In the genomic region with DNA sequence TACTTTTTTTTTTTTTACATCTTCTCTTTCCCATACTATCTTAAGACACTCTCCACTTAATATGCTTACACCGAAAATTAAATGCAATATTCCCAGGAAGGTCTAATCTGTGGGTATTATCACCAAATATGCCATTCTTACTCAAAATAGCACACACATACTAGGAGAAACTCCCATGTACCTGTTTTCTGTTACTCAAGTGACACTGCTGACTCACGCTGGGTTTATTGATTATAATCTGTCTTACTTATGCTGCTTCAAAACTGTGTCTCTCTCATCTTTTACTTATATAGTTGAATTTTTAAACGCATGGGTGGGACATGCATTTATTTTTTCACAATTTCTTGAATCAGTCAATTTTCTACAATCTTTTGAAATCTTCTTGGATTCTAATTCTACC, we compare ENCODE assay signal across 1 cellular context.
TF ChIP-seq lines count a peak whose summit lies in the region.

No MANE protein-coding gene starts in this region.

TF ChIP-seq in K562, 482 proteins besides CTCF, POLR2A, EP300 and RAD21 (continued from another document):
- TF ChIP-seq EZH2 (IDR thresholded peaks at IDR 0.05; ENCODE audit: borderline replicate concordance, low read depth, low read length): no peak
- no peak for TF ChIP-seq ZNF561 (CRISPR knock-in tag; conservative IDR thresholded peaks at IDR 0.05)
- TF ChIP-seq ZNF253 (CRISPR knock-in tag; conservative IDR thresholded peaks at IDR 0.05): no peak
- no peak for TF ChIP-seq BRF1 (IDR thresholded peaks at IDR 0.05; ENCODE audit: borderline replicate concordance, extremely low read depth, insufficient read length)
- no peak for TF ChIP-seq ZNF77 (CRISPR knock-in tag; IDR thresholded peaks at IDR 0.05)
- TF ChIP-seq, protein P1, sequence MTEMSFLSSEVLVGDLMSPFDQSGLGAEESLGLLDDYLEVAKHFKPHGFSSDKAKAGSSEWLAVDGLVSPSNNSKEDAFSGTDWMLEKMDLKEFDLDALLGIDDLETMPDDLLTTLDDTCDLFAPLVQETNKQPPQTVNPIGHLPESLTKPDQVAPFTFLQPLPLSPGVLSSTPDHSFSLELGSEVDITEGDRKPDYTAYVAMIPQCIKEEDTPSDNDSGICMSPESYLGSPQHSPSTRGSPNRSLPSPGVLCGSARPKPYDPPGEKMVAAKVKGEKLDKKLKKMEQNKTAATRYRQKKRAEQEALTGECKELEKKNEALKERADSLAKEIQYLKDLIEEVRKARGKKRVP (CRISPR knock-in tag; IDR thresholded peaks at IDR 0.05): no peak
- TF ChIP-seq, protein P2, sequence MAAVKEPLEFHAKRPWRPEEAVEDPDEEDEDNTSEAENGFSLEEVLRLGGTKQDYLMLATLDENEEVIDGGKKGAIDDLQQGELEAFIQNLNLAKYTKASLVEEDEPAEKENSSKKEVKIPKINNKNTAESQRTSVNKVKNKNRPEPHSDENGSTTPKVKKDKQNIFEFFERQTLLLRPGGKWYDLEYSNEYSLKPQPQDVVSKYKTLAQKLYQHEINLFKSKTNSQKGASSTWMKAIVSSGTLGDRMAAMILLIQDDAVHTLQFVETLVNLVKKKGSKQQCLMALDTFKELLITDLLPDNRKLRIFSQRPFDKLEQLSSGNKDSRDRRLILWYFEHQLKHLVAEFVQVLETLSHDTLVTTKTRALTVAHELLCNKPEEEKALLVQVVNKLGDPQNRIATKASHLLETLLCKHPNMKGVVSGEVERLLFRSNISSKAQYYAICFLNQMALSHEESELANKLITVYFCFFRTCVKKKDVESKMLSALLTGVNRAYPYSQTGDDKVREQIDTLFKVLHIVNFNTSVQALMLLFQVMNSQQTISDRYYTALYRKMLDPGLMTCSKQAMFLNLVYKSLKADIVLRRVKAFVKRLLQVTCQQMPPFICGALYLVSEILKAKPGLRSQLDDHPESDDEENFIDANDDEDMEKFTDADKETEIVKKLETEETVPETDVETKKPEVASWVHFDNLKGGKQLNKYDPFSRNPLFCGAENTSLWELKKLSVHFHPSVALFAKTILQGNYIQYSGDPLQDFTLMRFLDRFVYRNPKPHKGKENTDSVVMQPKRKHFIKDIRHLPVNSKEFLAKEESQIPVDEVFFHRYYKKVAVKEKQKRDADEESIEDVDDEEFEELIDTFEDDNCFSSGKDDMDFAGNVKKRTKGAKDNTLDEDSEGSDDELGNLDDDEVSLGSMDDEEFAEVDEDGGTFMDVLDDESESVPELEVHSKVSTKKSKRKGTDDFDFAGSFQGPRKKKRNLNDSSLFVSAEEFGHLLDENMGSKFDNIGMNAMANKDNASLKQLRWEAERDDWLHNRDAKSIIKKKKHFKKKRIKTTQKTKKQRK (IDR thresholded peaks at IDR 0.05; ENCODE audit: borderline replicate concordance, low read depth, low read length): no peak
- TF ChIP-seq ZNF316 (IDR thresholded peaks at IDR 0.05): peak; percentile 88
- TF ChIP-seq, protein P3, sequence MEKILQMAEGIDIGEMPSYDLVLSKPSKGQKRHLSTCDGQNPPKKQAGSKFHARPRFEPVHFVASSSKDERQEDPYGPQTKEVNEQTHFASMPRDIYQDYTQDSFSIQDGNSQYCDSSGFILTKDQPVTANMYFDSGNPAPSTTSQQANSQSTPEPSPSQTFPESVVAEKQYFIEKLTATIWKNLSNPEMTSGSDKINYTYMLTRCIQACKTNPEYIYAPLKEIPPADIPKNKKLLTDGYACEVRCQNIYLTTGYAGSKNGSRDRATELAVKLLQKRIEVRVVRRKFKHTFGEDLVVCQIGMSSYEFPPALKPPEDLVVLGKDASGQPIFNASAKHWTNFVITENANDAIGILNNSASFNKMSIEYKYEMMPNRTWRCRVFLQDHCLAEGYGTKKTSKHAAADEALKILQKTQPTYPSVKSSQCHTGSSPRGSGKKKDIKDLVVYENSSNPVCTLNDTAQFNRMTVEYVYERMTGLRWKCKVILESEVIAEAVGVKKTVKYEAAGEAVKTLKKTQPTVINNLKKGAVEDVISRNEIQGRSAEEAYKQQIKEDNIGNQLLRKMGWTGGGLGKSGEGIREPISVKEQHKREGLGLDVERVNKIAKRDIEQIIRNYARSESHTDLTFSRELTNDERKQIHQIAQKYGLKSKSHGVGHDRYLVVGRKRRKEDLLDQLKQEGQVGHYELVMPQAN (IDR thresholded peaks at IDR 0.05; ENCODE audit: borderline replicate concordance): no peak
- no peak for TF ChIP-seq MTA1 (IDR thresholded peaks at IDR 0.05; ENCODE audit: borderline replicate concordance)
- TF ChIP-seq, protein P4, sequence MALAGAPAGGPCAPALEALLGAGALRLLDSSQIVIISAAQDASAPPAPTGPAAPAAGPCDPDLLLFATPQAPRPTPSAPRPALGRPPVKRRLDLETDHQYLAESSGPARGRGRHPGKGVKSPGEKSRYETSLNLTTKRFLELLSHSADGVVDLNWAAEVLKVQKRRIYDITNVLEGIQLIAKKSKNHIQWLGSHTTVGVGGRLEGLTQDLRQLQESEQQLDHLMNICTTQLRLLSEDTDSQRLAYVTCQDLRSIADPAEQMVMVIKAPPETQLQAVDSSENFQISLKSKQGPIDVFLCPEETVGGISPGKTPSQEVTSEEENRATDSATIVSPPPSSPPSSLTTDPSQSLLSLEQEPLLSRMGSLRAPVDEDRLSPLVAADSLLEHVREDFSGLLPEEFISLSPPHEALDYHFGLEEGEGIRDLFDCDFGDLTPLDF (CRISPR knock-in tag; IDR thresholded peaks at IDR 0.05): no peak
- TF ChIP-seq ZNF436 (CRISPR knock-in tag; IDR thresholded peaks at IDR 0.05): no peak
- TF ChIP-seq JUND (IDR thresholded peaks at IDR 0.05; ENCODE audit: borderline replicate concordance, low read depth, low read length): peak; percentile 57; the same call in 1 of the 2 replicates
- TF ChIP-seq JUND (tag; IDR thresholded peaks at IDR 0.05; ENCODE audit: borderline replicate concordance, low read depth, low read length): no peak; the same call in 2 of the 3 replicates
- TF ChIP-seq RBM14 (IDR thresholded peaks at IDR 0.05; ENCODE audit: borderline replicate concordance, insufficient read depth, low read depth, low read length): no peak
- no peak for TF ChIP-seq GABPB1 (CRISPR knock-in tag; IDR thresholded peaks at IDR 0.05)
- no peak for TF ChIP-seq RBFOX2 (IDR thresholded peaks at IDR 0.05; ENCODE audit: low read depth, low read length)
- no peak for TF ChIP-seq ZNF133 (CRISPR knock-in tag; IDR thresholded peaks at IDR 0.05)
- TF ChIP-seq RB1 (IDR thresholded peaks at IDR 0.05; ENCODE audit: low read depth): no peak
- no peak for TF ChIP-seq PYGO2 (tag; IDR thresholded peaks at IDR 0.05)
- TF ChIP-seq, protein P5, sequence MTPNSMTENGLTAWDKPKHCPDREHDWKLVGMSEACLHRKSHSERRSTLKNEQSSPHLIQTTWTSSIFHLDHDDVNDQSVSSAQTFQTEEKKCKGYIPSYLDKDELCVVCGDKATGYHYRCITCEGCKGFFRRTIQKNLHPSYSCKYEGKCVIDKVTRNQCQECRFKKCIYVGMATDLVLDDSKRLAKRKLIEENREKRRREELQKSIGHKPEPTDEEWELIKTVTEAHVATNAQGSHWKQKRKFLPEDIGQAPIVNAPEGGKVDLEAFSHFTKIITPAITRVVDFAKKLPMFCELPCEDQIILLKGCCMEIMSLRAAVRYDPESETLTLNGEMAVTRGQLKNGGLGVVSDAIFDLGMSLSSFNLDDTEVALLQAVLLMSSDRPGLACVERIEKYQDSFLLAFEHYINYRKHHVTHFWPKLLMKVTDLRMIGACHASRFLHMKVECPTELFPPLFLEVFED (CRISPR knock-in tag; conservative IDR thresholded peaks at IDR 0.05): no peak
- TF ChIP-seq SOX6 (IDR thresholded peaks at IDR 0.05): 0 out of 2 replicates have a peak, but pooled peaks have one; percentile 12
- peak; percentile 31; the same call in 1 of the 2 replicates for TF ChIP-seq MAFK (IDR thresholded peaks at IDR 0.05; ENCODE audit: low read length)
- TF ChIP-seq HSF4 (CRISPR knock-in tag; IDR thresholded peaks at IDR 0.05; ENCODE audit: borderline replicate concordance): no peak
- TF ChIP-seq MTF1 (CRISPR knock-in tag; IDR thresholded peaks at IDR 0.05; ENCODE audit: borderline replicate concordance): no peak
- TF ChIP-seq, protein P6, sequence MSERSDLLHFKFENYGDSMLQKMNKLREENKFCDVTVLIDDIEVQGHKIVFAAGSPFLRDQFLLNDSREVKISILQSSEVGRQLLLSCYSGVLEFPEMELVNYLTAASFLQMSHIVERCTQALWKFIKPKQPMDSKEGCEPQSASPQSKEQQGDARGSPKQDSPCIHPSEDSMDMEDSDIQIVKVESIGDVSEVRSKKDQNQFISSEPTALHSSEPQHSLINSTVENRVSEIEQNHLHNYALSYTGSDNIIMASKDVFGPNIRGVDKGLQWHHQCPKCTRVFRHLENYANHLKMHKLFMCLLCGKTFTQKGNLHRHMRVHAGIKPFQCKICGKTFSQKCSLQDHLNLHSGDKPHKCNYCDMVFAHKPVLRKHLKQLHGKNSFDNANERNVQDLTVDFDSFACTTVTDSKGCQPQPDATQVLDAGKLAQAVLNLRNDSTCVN (CRISPR knock-in tag; IDR thresholded peaks at IDR 0.05): no peak
- peak; percentile 95 for TF ChIP-seq NFE2 (IDR thresholded peaks at IDR 0.05; ENCODE audit: low read depth)
- TF ChIP-seq XRCC5 (IDR thresholded peaks at IDR 0.05; ENCODE audit: low read depth, low read length): no peak
- TF ChIP-seq, protein P7, sequence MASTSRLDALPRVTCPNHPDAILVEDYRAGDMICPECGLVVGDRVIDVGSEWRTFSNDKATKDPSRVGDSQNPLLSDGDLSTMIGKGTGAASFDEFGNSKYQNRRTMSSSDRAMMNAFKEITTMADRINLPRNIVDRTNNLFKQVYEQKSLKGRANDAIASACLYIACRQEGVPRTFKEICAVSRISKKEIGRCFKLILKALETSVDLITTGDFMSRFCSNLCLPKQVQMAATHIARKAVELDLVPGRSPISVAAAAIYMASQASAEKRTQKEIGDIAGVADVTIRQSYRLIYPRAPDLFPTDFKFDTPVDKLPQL (IDR thresholded peaks at IDR 0.05; ENCODE audit: extremely low read depth, insufficient read length): no peak
- TF ChIP-seq C11orf30 (IDR thresholded peaks at IDR 0.05; ENCODE audit: low read depth): peak; percentile 85
- TF ChIP-seq BCOR (IDR thresholded peaks at IDR 0.05): no peak
- no peak for TF ChIP-seq MEF2D (tag; conservative IDR thresholded peaks at IDR 0.05; ENCODE audit: low read depth)
- TF ChIP-seq, protein P8, sequence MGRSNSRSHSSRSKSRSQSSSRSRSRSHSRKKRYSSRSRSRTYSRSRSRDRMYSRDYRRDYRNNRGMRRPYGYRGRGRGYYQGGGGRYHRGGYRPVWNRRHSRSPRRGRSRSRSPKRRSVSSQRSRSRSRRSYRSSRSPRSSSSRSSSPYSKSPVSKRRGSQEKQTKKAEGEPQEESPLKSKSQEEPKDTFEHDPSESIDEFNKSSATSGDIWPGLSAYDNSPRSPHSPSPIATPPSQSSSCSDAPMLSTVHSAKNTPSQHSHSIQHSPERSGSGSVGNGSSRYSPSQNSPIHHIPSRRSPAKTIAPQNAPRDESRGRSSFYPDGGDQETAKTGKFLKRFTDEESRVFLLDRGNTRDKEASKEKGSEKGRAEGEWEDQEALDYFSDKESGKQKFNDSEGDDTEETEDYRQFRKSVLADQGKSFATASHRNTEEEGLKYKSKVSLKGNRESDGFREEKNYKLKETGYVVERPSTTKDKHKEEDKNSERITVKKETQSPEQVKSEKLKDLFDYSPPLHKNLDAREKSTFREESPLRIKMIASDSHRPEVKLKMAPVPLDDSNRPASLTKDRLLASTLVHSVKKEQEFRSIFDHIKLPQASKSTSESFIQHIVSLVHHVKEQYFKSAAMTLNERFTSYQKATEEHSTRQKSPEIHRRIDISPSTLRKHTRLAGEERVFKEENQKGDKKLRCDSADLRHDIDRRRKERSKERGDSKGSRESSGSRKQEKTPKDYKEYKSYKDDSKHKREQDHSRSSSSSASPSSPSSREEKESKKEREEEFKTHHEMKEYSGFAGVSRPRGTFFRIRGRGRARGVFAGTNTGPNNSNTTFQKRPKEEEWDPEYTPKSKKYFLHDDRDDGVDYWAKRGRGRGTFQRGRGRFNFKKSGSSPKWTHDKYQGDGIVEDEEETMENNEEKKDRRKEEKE (IDR thresholded peaks at IDR 0.05; ENCODE audit: borderline replicate concordance in 1 of 2, control insufficient read depth in 1 of 2, low read depth in 2 of 2, low read length in 1 of 2): no peak
- TF ChIP-seq, protein P9, sequence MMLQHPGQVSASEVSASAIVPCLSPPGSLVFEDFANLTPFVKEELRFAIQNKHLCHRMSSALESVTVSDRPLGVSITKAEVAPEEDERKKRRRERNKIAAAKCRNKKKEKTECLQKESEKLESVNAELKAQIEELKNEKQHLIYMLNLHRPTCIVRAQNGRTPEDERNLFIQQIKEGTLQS (IDR thresholded peaks at IDR 0.05): 0 out of 2 replicates have a peak, but pooled peaks have one; percentile 25
- TF ChIP-seq, protein P9 (CRISPR knock-in tag; conservative IDR thresholded peaks at IDR 0.05): no peak
- TF ChIP-seq RUNX1 (IDR thresholded peaks at IDR 0.05; ENCODE audit: low read depth): no peak
- peak; percentile 79 for TF ChIP-seq MAFG (tag; conservative IDR thresholded peaks at IDR 0.05)
- TF ChIP-seq, protein P10, sequence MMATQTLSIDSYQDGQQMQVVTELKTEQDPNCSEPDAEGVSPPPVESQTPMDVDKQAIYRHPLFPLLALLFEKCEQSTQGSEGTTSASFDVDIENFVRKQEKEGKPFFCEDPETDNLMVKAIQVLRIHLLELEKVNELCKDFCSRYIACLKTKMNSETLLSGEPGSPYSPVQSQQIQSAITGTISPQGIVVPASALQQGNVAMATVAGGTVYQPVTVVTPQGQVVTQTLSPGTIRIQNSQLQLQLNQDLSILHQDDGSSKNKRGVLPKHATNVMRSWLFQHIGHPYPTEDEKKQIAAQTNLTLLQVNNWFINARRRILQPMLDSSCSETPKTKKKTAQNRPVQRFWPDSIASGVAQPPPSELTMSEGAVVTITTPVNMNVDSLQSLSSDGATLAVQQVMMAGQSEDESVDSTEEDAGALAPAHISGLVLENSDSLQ (IDR thresholded peaks at IDR 0.05): peak; percentile 30; the same call in 1 of the 2 replicates
- TF ChIP-seq MEIS2 (IDR thresholded peaks at IDR 0.05; ENCODE audit: partially characterized antibody): peak; percentile 19
- TF ChIP-seq MAFF (IDR thresholded peaks at IDR 0.05; ENCODE audit: low read length): peak; percentile 65
- peak; percentile 38 for TF ChIP-seq FOSL1 (tag; conservative IDR thresholded peaks at IDR 0.05)
- TF ChIP-seq SMARCA4 (IDR thresholded peaks at IDR 0.05): peak; percentile 69
- TF ChIP-seq ZNF778 (CRISPR knock-in tag; IDR thresholded peaks at IDR 0.05): no peak
- no peak for TF ChIP-seq POLR2AphosphoS2 (IDR thresholded peaks at IDR 0.05; ENCODE audit: low read length)
- TF ChIP-seq STAG1 (CRISPR knock-in tag; IDR thresholded peaks at IDR 0.05; ENCODE audit: borderline replicate concordance): no peak
- TF ChIP-seq KLF1 (tag; IDR thresholded peaks at IDR 0.05): no peak
- no peak for TF ChIP-seq MCM5 (IDR thresholded peaks at IDR 0.05; ENCODE audit: low read depth)
- TF ChIP-seq ARID2 (IDR thresholded peaks at IDR 0.05): no peak
- peak; percentile 72 for TF ChIP-seq DPF2 (IDR thresholded peaks at IDR 0.05)
